ENCODE assay signal across 1 cellular context in genomic region chr1:30715216-30715615, GRCh38.
TF ChIP-seq lines count a peak whose summit lies in the region.

No MANE protein-coding gene starts in this region.

TF ChIP-seq in GM23338, 12 proteins besides CTCF, POLR2A, EP300 and RAD21 (continued from another document):
- TF ChIP-seq, protein P1, sequence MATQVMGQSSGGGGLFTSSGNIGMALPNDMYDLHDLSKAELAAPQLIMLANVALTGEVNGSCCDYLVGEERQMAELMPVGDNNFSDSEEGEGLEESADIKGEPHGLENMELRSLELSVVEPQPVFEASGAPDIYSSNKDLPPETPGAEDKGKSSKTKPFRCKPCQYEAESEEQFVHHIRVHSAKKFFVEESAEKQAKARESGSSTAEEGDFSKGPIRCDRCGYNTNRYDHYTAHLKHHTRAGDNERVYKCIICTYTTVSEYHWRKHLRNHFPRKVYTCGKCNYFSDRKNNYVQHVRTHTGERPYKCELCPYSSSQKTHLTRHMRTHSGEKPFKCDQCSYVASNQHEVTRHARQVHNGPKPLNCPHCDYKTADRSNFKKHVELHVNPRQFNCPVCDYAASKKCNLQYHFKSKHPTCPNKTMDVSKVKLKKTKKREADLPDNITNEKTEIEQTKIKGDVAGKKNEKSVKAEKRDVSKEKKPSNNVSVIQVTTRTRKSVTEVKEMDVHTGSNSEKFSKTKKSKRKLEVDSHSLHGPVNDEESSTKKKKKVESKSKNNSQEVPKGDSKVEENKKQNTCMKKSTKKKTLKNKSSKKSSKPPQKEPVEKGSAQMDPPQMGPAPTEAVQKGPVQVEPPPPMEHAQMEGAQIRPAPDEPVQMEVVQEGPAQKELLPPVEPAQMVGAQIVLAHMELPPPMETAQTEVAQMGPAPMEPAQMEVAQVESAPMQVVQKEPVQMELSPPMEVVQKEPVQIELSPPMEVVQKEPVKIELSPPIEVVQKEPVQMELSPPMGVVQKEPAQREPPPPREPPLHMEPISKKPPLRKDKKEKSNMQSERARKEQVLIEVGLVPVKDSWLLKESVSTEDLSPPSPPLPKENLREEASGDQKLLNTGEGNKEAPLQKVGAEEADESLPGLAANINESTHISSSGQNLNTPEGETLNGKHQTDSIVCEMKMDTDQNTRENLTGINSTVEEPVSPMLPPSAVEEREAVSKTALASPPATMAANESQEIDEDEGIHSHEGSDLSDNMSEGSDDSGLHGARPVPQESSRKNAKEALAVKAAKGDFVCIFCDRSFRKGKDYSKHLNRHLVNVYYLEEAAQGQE (IDR thresholded peaks at IDR 0.05; ENCODE audit: unreplicated experiment), result no peak
- TF ChIP-seq ZNF331 (CRISPR knock-in tag; IDR thresholded peaks at IDR 0.05; ENCODE audit: low read depth) (no peak), EZH2phosphoT487 (IDR thresholded peaks at IDR 0.05; ENCODE audit: unreplicated experiment) (no peak), ZNF114 (CRISPR knock-in tag; IDR thresholded peaks at IDR 0.05) (no peak)
TF ChIP-seq in GM23338: peak in this region for 0.
